8 cellular contexts compared by ENCODE assay signal in genomic region chr21:16082038-16082816, GRCh38.
DNase-seq lines count a peak whose midpoint lies in the region; ATAC-seq and TF ChIP-seq lines count a peak whose summit lies in the region.

No MANE protein-coding gene starts in this region.

- no peaks in the 10 kb centered on the region for H3K4me1 ChIP-seq in lower lobe of right lung

- intact Hi-C loops in lower lobe of right lung (cut with DNase I): loop anchor here (5.0 kb wide), 1 partner anchor 250 kb away; no protein-coding TSS in a partner anchor

- no peaks in the 10 kb centered on the region for H3K27me3 ChIP-seq in lower lobe of right lung (ENCODE audit: low read depth)

- no peaks in the 10 kb centered on the region for H3K36me3 ChIP-seq in lower lobe of right lung

- ATAC-seq in lower lobe of right lung: peak in 1 of 2 donors; percentile 42
- ATAC-seq in GM21737 (IDR thresholded peaks at IDR 0.05; ENCODE audit: unreplicated experiment): no peak
- no peak for ATAC-seq in GM21717 (IDR thresholded peaks at IDR 0.05; ENCODE audit: unreplicated experiment)

- H3K4me1 Mint-ChIP-seq in brain: peaks cover 64% of the 10 kb centered on the region

- peak overlapping the region in 1 of 5 experiments; percentile 78 for H3K4me3 Mint-ChIP-seq in brain

- no peak overlapping the region for H3K27ac ChIP-seq in lower lobe of right lung

- peaks cover 30% of the 10 kb centered on the region for H3K36me3 Mint-ChIP-seq in brain

- TF ChIP-seq CTCF in LNCAP (IDR thresholded peaks at IDR 0.05) (peak; percentile 45; the same call in 1 of the 2 replicates), brain (conservative IDR thresholded peaks at IDR 0.05) (peak; percentile 62 to 72), lower lobe of right lung (IDR thresholded peaks at IDR 0.05) (peak; percentile 32)

- H3K4me3 ChIP-seq in lower lobe of right lung: no peak overlapping the region

- DNase-seq in EH (ENCODE audit: low read depth) (peak; percentile 23), lower lobe of right lung (no peak), HuH-7.5 (ENCODE audit: low spot score) (no peak), T-helper 9 cell (no peak)

- peak overlapping the region in 3 of 5 experiments; percentile 18 to 97 (median 35) for H3K27ac Mint-ChIP-seq in brain

- H3K9me3 ChIP-seq in lower lobe of right lung: no peaks in the 10 kb centered on the region

- peaks cover 3 to 8% (median 7%) of the 10 kb centered on the region in 5 experiments for H3K9me3 Mint-ChIP-seq in brain

- no peaks in the 10 kb centered on the region for H3K27me3 Mint-ChIP-seq in brain
